ENCODE assay signal across 31 cellular contexts in genomic region chr12:94531196-94531720, GRCh38.
DNase-seq lines count a peak whose midpoint lies in the region; ATAC-seq and TF ChIP-seq lines count a peak whose summit lies in the region.
"Had no signal": no experiment of that assay in that cellular context is flagged by ENCODE, and none has a peak within 500 bp of the region (broad histone marks: within the 10 kb centered on the region; RNA-seq: fewer than 3 reads in every experiment).

No MANE protein-coding gene starts in this region.

- no peak for TF ChIP-seq CTCF in heart left ventricle (IDR thresholded peaks at IDR 0.05)
- no peak for TF ChIP-seq CTCF in brain microvascular endothelial cell (IDR thresholded peaks at IDR 0.05; ENCODE audit: low read depth, low read length, missing control alignments)

- in situ Hi-C loops in brain microvascular endothelial cell (cut with HindIII; ENCODE audit: low pct_ligation_motif_present, low sequenced_read_pairs) = no loop called here

- H3K36me3 ChIP-seq in heart left ventricle (no peaks in the 10 kb centered on the region), brain microvascular endothelial cell (replicated peaks) (no peaks in the 10 kb centered on the region)
- H3K36me3 ChIP-seq: BE2C; BLaER1; BLaER1 treated with 17β-estradiol and CSF1 and Interleukin-3, amounts not matched to agents 10 nM and 100 nM had no signal

- DNase-seq in cardiac septum (ENCODE audit: low spot score) = peak; percentile 64
- DNase-seq in heart left ventricle = no peak
- DNase-seq in COLO829 (ENCODE audit: low spot score) = peak; percentile 56
- peak; percentile 51 for DNase-seq in foreskin melanocyte
- no peak for DNase-seq in HPDE6-E6E7 (ENCODE audit: extremely low spot score)
- DNase-seq in brain microvascular endothelial cell = no peak
- DNase-seq: 8988T; ACHN; AML-193; BE2C; C1 segment of cervical spinal cord; Caco-2; Calu3; CD4-positive, alpha-beta memory T cell; CD4-positive, alpha-beta T cell; CD4-positive, CD25-positive, alpha-beta regulatory T cell; CD8-positive, alpha-beta memory T cell; CD8-positive, alpha-beta T cell; COR-L47; DMS 273 treated with DMSO at 0.1 percent for 48 hours; DMS153; DMS53; DMS79; DMS79 treated with DMSO at 0.1 percent for 48 hours; DND-41; EL had no signal

- no peak overlapping the region for H3K4me3 ChIP-seq in heart left ventricle
- no peak overlapping the region for H3K4me3 ChIP-seq in brain microvascular endothelial cell (ENCODE audit: low read depth, low read length)
- H3K4me3 ChIP-seq: A549; BLaER1; BLaER1 treated with 17β-estradiol and CSF1 and Interleukin-3, amounts not matched to agents 10 nM and 100 nM had no signal

- intact Hi-C loops in cardiac septum (cut with DNase I) = loop anchor here (5.0 kb wide), 1 partner anchor 384 kb away; the partner anchor contains the start of gene PLXNC1
- intact Hi-C loops in heart left ventricle (cut with DNase I) = loop anchor here in 5 of 10 donors (5.0 to 10.0 kb wide), 4 partner anchors 196 to 804 kb away; partner anchors contain the start of gene PLXNC1 (in 2 of the 5)

- H3K27ac ChIP-seq in heart left ventricle (no peak overlapping the region), brain microvascular endothelial cell (no peak overlapping the region)
- H3K27ac ChIP-seq: 22Rv1; A549; BLaER1; BLaER1 treated with 17β-estradiol and CSF1 and Interleukin-3, amounts not matched to agents 10 nM and 100 nM; C4-2B had no signal

- H3K9me3 ChIP-seq in heart left ventricle = no peaks in the 10 kb centered on the region
- H3K9me3 ChIP-seq: A549; BE2C; BLaER1; BLaER1 treated with 17β-estradiol and CSF1 and Interleukin-3, amounts not matched to agents 10 nM and 100 nM; Caco-2 had no signal

- TF ChIP-seq POLR2A in heart left ventricle (IDR thresholded peaks at IDR 0.05) = no peak

- no peaks in the 10 kb centered on the region for H3K4me1 ChIP-seq in heart left ventricle
- H3K4me1 ChIP-seq: BE2C had no signal

- H3K27me3 ChIP-seq in heart left ventricle (no peaks in the 10 kb centered on the region), brain microvascular endothelial cell (replicated peaks) (no peaks in the 10 kb centered on the region)
- H3K27me3 ChIP-seq: BE2C, BLaER1 had no signal

- ATAC-seq in heart left ventricle = no peak
- ATAC-seq: A549; CD8-positive, alpha-beta T cell had no signal

- 82 to 90% (median 86%) methylated on average over 6 of the region's 6 CpGs for WGBS in heart left ventricle, 4 donors

Comparison
In these comparisons a context has a peak if more than half of its experiments do, and no peak if none do; other contexts are left out.
1. DNase-seq: peak in cardiac septum (single experiment), COLO829 (single experiment) and foreskin melanocyte (single experiment); none in heart left ventricle (0 of 5), HPDE6-E6E7 (single experiment) and brain microvascular endothelial cell (single experiment).